Comparison of ENCODE assay signal across 8 cellular contexts in the genomic region with DNA sequence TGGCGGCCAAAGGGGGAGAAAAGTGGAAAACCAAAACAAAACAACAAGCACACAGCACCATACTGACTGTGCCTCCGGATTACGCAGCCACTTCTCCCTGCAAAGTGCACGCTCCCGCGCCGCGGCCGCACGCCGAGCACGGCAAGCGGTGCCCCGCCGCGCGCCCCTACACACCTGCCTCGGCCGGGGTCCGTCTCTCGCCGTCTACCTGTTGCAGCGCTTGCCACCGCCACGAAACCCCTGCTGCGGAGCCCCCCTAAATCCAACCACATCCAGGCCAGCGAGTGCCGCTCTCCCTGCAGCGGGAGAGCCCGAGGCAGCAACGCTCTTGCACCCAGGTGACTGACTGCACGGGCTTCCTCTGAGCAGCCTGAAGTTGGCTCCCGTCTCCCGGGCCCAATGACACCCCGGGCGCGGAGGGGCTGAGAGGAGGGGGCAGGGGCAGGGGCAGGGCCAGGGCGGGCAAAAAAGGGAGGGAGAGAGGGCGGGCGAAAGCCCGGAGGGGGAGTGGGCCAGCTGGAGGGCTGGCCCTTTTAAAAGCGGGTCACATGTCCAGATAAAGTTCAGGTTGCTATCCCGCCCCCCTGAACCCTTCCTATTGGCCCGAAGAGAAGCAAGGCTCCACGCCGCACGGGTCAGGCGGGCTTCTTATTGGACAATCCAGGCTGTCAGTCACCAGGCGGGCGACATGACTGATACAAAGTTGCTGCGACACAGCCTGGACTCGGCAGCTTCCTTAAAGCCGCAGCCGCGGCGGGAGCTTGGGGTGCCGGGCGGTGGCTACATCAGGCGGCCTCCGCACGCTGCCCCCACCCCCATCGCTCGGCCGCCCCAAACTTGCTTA. TPM values are rescaled to one million over a fixed set of nuclear protein-coding genes. Genes with fewer than 3 reads are reported as not detected.
DNase-seq lines count a peak whose midpoint lies in the region; ATAC-seq, FAIRE-seq and TF ChIP-seq lines count a peak whose summit lies in the region.

A gene (minus strand): TSS at position 429 of the 844 bp plus-strand sequence.

- H3K9me3 ChIP-seq in kidney (ENCODE audit: control insufficient read depth in 1 of 2, low read length in 2 of 2), result no peaks in the 10 kb centered on the region

- peaks cover 11% of the 10 kb centered on the region for H3K27me3 Mint-ChIP-seq in activated CD4-positive, alpha-beta T cell treated with anti-CD3 and anti-CD28 coated beads for 36 hours

- ATAC-seq in GM19035 (IDR thresholded peaks at IDR 0.05; ENCODE audit: unreplicated experiment), result peak; percentile 97
- ATAC-seq in HG03342 (IDR thresholded peaks at IDR 0.05; ENCODE audit: unreplicated experiment), result peak; percentile 97
- ATAC-seq in activated CD4-positive, alpha-beta T cell treated with anti-CD3 and anti-CD28 coated beads for 36 hours, result peak; percentile 94

- intact Hi-C loops in activated CD4-positive, alpha-beta T cell treated with anti-CD3 and anti-CD28 coated beads for 36 hours (cut with DNase I, micrococcal nuclease), result loop anchor here (2.0 to 10.0 kb wide), 9 partner anchors 65 to 1920 kb away; a partner anchor contains a TSS
- intact Hi-C loops in kidney (cut with DNase I), result no loop called here

- peaks cover 7 to 8% of the 10 kb centered on the region in 2 donors for H3K4me1 ChIP-seq in kidney (ENCODE audit: control insufficient read depth in 1 of 2, insufficient read depth in 1 of 2, low read depth in 1 of 2, low read length in 2 of 2)

- H3K27ac ChIP-seq in cingulate gyrus (ENCODE audit: low read depth, low read length) (peak within 1 kb of the TSS; percentile 95), kidney (ENCODE audit: low read depth in 2 of 2, low read length in 2 of 2) (peak within 1 kb of the TSS; percentile 94 to 96)

- H3K27ac Mint-ChIP-seq in activated CD4-positive, alpha-beta T cell treated with anti-CD3 and anti-CD28 coated beads for 36 hours, result peak within 1 kb of the TSS; percentile 93

- TF ChIP-seq CTCF in kidney (IDR thresholded peaks at IDR 0.05; ENCODE audit: borderline replicate concordance, extremely low read depth, insufficient read depth), result no peak

- peaks cover 47% of the 10 kb centered on the region for H3K4me1 Mint-ChIP-seq in activated CD4-positive, alpha-beta T cell treated with anti-CD3 and anti-CD28 coated beads for 36 hours

- H3K36me3 Mint-ChIP-seq in activated CD4-positive, alpha-beta T cell treated with anti-CD3 and anti-CD28 coated beads for 36 hours (ENCODE audit: low read depth), result no peaks in the 10 kb centered on the region

- peak within 1 kb of the TSS; percentile 97 for H3K9ac ChIP-seq in kidney (ENCODE audit: low read length in 2 of 2)

- H3K36me3 ChIP-seq in kidney (ENCODE audit: control insufficient read depth in 1 of 2, insufficient read depth in 2 of 2, low read length in 2 of 2), result no peaks in the 10 kb centered on the region

- peak; percentile 100 for DNase-seq in AG20443 (ENCODE audit: low spot score)
- DNase-seq in NCI-H446 treated with DMSO at 0.1 percent for 48 hours (lab: John Stamatoyannopoulos, UW), result peak; percentile 93
- peak; percentile 98 for DNase-seq in activated CD4-positive, alpha-beta T cell treated with anti-CD3 and anti-CD28 coated beads for 36 hours
- DNase-seq in kidney, result peak; percentile 100
- peak; percentile 87 to 93 for DNase-seq in stimulated activated CD4-positive, alpha-beta T cell treated with anti-CD3 and anti-CD28 coated beads, Interleukin-15, amount 100 ng/mL, for 1 hour (ENCODE audit: low read depth in 1 of 2, low spot score in 1 of 2)

- H3K9me3 Mint-ChIP-seq in activated CD4-positive, alpha-beta T cell treated with anti-CD3 and anti-CD28 coated beads for 36 hours (ENCODE audit: low read depth), result no peaks in the 10 kb centered on the region

- POLR2A ChIA-PET in activated CD4-positive, alpha-beta T cell treated with anti-CD3 and anti-CD28 coated beads for 36 hours (lab: Charles Lee), result interaction anchor here (1.0 to 1.7 kb wide), 2 partner anchors 9 to 190 kb away, joined by 3 to 5 read pairs; no protein-coding TSS in a partner anchor

- FAIRE-seq in kidney (lab: Jason Lieb, UNC), result peak; percentile 96

- CTCF ChIA-PET in activated CD4-positive, alpha-beta T cell treated with anti-CD3 and anti-CD28 coated beads for 36 hours (lab: Charles Lee), result interaction anchor here (1.6 kb wide), 1 partner anchor 8 kb away, joined by 3 read pairs; no protein-coding TSS in a partner anchor

- H3K4me3 Mint-ChIP-seq in activated CD4-positive, alpha-beta T cell treated with anti-CD3 and anti-CD28 coated beads for 36 hours, result peak within 1 kb of the TSS; percentile 99

- peak within 1 kb of the TSS; percentile 96 to 97 for H3K4me3 ChIP-seq in kidney (ENCODE audit: low read length in 2 of 2)

RNA-seq across cellular contexts. Expression of the gene that starts here (rescaled TPM):
- total RNA-seq in activated CD4-positive, alpha-beta T cell treated with anti-CD3 and anti-CD28 coated beads for 36 hours, result 1 to 10 TPM; 3.7 to 5.8 TPM
- 43.4 TPM for total RNA-seq in kidney
- 8.7 TPM for polyA plus RNA-seq in kidney (ENCODE audit: insufficient read depth, low read depth, low replicate concordance)

Comparison
In these comparisons a context has a peak if more than half of its experiments do, and no peak if none do; other contexts are left out.
1. Peak in every context shown above with its lines: DNase-seq, ATAC-seq, H3K4me3 ChIP-seq and H3K27ac ChIP-seq.